In the genomic region with DNA sequence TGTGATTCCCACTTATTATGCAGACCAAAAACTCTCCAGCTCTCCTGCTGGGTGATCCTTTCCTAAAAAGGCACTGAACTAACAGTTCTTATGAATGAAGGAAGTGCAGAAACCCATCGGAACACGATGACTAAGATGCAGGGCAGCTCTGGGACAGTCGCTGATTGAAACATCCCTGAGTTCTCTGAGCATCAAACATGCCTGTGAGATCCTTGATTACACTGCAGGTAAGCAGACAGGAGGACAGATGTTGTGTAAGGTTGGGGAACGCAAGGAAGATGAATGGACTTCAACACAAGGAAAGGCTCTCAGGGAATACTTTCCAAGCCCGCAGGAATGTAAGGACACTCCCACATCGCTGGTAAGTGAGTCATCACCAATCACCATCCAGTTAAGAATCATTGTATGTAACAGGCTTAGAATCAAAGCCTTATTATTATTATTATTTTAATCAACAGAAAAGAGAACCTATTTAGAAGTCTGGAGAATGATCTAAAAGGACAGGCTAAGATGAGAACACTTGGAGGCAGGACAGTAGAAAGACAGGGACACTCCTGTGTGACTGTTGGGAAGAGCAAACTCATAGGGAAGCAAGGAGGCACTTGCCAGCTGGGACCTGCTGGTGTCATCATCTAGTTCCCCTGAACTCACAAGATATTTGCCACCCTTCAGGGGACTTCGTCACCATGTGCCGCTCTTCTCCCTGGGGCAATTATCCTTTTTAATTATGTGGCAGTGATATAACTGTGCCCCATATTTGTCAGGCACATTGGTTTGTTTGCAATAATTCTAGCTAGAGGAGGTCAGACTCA, we compare ENCODE assay signal across 13 cellular contexts. TPM values are rescaled to one million over a fixed set of nuclear protein-coding genes. Genes with fewer than 3 reads are reported as not detected.
DNase-seq lines count a peak whose midpoint lies in the region; ATAC-seq and TF ChIP-seq lines count a peak whose summit lies in the region.
"Had no signal": no experiment of that assay in that cellular context is flagged by ENCODE, and none has a peak within 500 bp of the region (broad histone marks: within the 10 kb centered on the region; RNA-seq: fewer than 3 reads in every experiment).

No MANE protein-coding gene starts in this region.

- intact Hi-C loops in head of caudate nucleus (cut with DNase I), result no loop called here

- H3K36me3 ChIP-seq in NT2/D1 (ENCODE audit: insufficient read depth, insufficient read length, low read length) (no peaks in the 10 kb centered on the region), neural progenitor cell (no peaks in the 10 kb centered on the region)
- H3K36me3 ChIP-seq: heart left ventricle had no signal

- no peaks in the 10 kb centered on the region for H3K36me3 Mint-ChIP-seq in neural progenitor cell
- H3K36me3 Mint-ChIP-seq: activated naive CD8-positive, alpha-beta T cell had no signal

- H3K9me3 Mint-ChIP-seq in neural progenitor cell, result no peaks in the 10 kb centered on the region

- H3K4me1 Mint-ChIP-seq in neural progenitor cell, result peaks cover 5% of the 10 kb centered on the region

- H2AFZ ChIP-seq in neural progenitor cell (replicated peaks), result peak overlapping the region; percentile 86

- H3K9me3 ChIP-seq in NT2/D1 (ENCODE audit: insufficient read depth, low read length) (no peaks in the 10 kb centered on the region), neural progenitor cell (ENCODE audit: low read depth) (no peaks in the 10 kb centered on the region)
- H3K9me3 ChIP-seq: heart left ventricle, psoas muscle had no signal

- H3K9ac ChIP-seq in NT2/D1 (ENCODE audit: insufficient read length, low read depth) (no peak overlapping the region), neural progenitor cell (no peak overlapping the region)

- no peak overlapping the region for H3K4me3 Mint-ChIP-seq in neural progenitor cell
- H3K4me3 Mint-ChIP-seq: activated naive CD8-positive, alpha-beta T cell had no signal

- TF ChIP-seq CTCF in neural progenitor cell (IDR thresholded peaks at IDR 0.05), result no peak

- H3F3A ChIP-seq in neural progenitor cell (ENCODE audit: low read depth), result no peaks in the 10 kb centered on the region

- no peak overlapping the region for H3K27ac Mint-ChIP-seq in neural progenitor cell
- H3K27ac Mint-ChIP-seq: activated naive CD8-positive, alpha-beta T cell had no signal

- no peaks in the 10 kb centered on the region for H3K79me2 ChIP-seq in neural progenitor cell (ENCODE audit: low read depth)

- H3K4me3 ChIP-seq in NT2/D1 (ENCODE audit: insufficient read length, low read depth) (no peak overlapping the region), neural progenitor cell (no peak overlapping the region)
- H3K4me3 ChIP-seq: heart left ventricle, psoas muscle had no signal

- ATAC-seq in GM19452 (IDR thresholded peaks at IDR 0.05; ENCODE audit: unreplicated experiment) (no peak), GM18511 (IDR thresholded peaks at IDR 0.05; ENCODE audit: unreplicated experiment) (no peak)

- H3K4me1 ChIP-seq in NT2/D1 (ENCODE audit: insufficient read depth, insufficient read length) (peaks cover 3% of the 10 kb centered on the region), neural progenitor cell (peaks cover 4% of the 10 kb centered on the region)
- H3K4me1 ChIP-seq: heart left ventricle, psoas muscle had no signal

- H3K27ac ChIP-seq in epithelial cell of prostate (peak overlapping the region; percentile 92), neural progenitor cell (no peak overlapping the region)
- H3K27ac ChIP-seq: heart left ventricle, psoas muscle had no signal

- H3K27me3 ChIP-seq in NT2/D1 (ENCODE audit: insufficient read depth, insufficient read length), result no peaks in the 10 kb centered on the region
- no peaks in the 10 kb centered on the region for H3K27me3 ChIP-seq in neural progenitor cell

- H3K27me3 Mint-ChIP-seq in neural progenitor cell (ENCODE audit: insufficient read depth, low read depth), result peaks cover 6% of the 10 kb centered on the region

- H3K4me2 ChIP-seq in neural progenitor cell, result peak overlapping the region; percentile 12

- peak; percentile 85 for DNase-seq in Daoy (ENCODE audit: low read depth)
- peak; percentile 59 for DNase-seq in NT2/D1 (ENCODE audit: low read depth, low spot score)
- DNase-seq in epithelial cell of prostate (ENCODE audit: low read depth, low spot score), result peak; percentile 93
- DNase-seq in neural progenitor cell (ENCODE audit: low spot score), result no peak
- DNase-seq in head of caudate nucleus, result no peak
- no peak for DNase-seq in activated naive CD4-positive, alpha-beta T cell treated with Interleukin-2 at 50 U/mL for 16 hours
- DNase-seq: DMS79, heart left ventricle, NCI-H2171 treated with DMSO at 0.1 percent for 48 hours, psoas muscle had no signal

- H4K20me1 ChIP-seq in neural progenitor cell (ENCODE audit: low read depth), result no peaks in the 10 kb centered on the region

RNA-seq across cellular contexts. Expression of gene TMEM158, which starts 26.0 kb away (rescaled TPM):
- 3.6 and 4.9 TPM in 2 replicates for total RNA-seq in Daoy (2014; rRNA removed; shearing (Covaris generic))
- 2.7 and 5.5 TPM in 2 replicates for total RNA-seq in neural progenitor cell (ENCODE audit: low replicate concordance)

RNA-seq across cellular contexts. Expression of gene CDCP1, which starts 53.9 kb away (rescaled TPM):
- 12.9 and 20.6 TPM in 2 replicates for total RNA-seq in Daoy (2014; rRNA removed; shearing (Covaris generic))
- total RNA-seq in neural progenitor cell (ENCODE audit: low replicate concordance), result 0.12 and 0.24 TPM in 2 replicates

Comparison
In these comparisons a context has a peak if more than half of its experiments do, and no peak if none do; other contexts are left out.
1. DNase-seq: peak in Daoy (single experiment), NT2/D1 (single experiment) and epithelial cell of prostate (single experiment); none in neural progenitor cell (single experiment), head of caudate nucleus (0 of 42) and activated naive CD4-positive, alpha-beta T cell treated with Interleukin-2 at 50 U/mL for 16 hours (single experiment).
2. RNA of gene CDCP1, which starts 53.9 kb away (total RNA-seq): 12.9 to 20.6 TPM in Daoy; 0.12 to 0.24 TPM in neural progenitor cell; every median in the first group is over 10 times any median in the second.